ENCODE assay signal across 27 cellular contexts in the genomic region with DNA sequence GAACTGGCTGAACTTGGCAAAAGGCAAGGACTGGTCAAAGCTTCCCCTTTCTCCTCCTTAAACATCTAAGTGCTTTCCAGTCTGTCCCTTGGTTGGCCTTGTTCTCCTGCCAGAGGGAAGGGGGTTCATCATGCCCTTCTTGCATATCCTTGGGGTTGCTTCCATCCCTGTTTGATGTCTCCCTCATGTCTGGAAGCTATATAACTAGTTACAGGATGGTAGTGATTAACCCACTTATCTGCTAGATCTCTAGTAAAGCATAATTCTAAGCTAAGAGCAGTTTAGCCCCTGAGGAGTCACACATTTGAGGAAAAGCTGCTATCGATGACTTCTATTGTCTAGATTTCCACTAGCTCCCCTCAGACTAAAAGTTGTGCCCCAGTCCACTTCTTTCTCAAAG. TPM values are rescaled to one million over a fixed set of nuclear protein-coding genes. Genes with fewer than 3 reads are reported as not detected.
"Had no signal": no experiment of that assay in that cellular context is flagged by ENCODE, and none has a peak within 500 bp of the region (broad histone marks: within the 10 kb centered on the region; RNA-seq: fewer than 3 reads in every experiment).

No MANE protein-coding gene starts in this region.

- H3K79me2 ChIP-seq: hepatocyte had no signal

- H3K4me1 Mint-ChIP-seq: activated naive CD4-positive, alpha-beta T cell treated with anti-CD3 and anti-CD28 coated beads, Interleukin-2, amount 10 ng/mL, durations not matched to agents 7 days and 5 days; T-cell had no signal

- H3K36me3 Mint-ChIP-seq: activated naive CD4-positive, alpha-beta T cell treated with anti-CD3 and anti-CD28 coated beads, Interleukin-2, amount 10 ng/mL, durations not matched to agents 7 days and 5 days; T-cell had no signal

- H3K27ac Mint-ChIP-seq: activated naive CD4-positive, alpha-beta T cell treated with anti-CD3 and anti-CD28 coated beads, Interleukin-2, amount 10 ng/mL, durations not matched to agents 7 days and 5 days; activated T-cell treated with anti-CD3 and anti-CD28 coated beads, Interleukin-2, amount 50 U/mL, for 72 hours; naive B cell; T-cell had no signal

- H2AFZ ChIP-seq: hepatocyte had no signal

- H3K4me1 ChIP-seq: left lung, prostate gland, thyroid gland had no signal

- H3K9me3 ChIP-seq: left lung, prostate gland, right atrium auricular region, spleen, thyroid gland had no signal

- H3K9me3 Mint-ChIP-seq: activated naive CD4-positive, alpha-beta T cell treated with anti-CD3 and anti-CD28 coated beads, Interleukin-2, amount 10 ng/mL, durations not matched to agents 7 days and 5 days; activated T-cell treated with anti-CD3 and anti-CD28 coated beads, Interleukin-2, amount 50 U/mL, for 72 hours; neural crest cell; T-cell had no signal

- H3K4me3 Mint-ChIP-seq: activated naive CD4-positive, alpha-beta T cell treated with anti-CD3 and anti-CD28 coated beads, Interleukin-2, amount 10 ng/mL, durations not matched to agents 7 days and 5 days; activated T-cell treated with anti-CD3 and anti-CD28 coated beads, Interleukin-2, amount 50 U/mL, for 72 hours; naive B cell; neural crest cell; T-cell had no signal

- H3K27ac ChIP-seq: epithelial cell of prostate, hepatocyte, left lung, prostate gland, right atrium auricular region, spleen, thyroid gland had no signal

- H3K4me2 ChIP-seq: hepatocyte had no signal

- H3K27me3 ChIP-seq: hepatocyte, left lung, right atrium auricular region, thyroid gland had no signal

- H3K36me3 ChIP-seq: prostate gland had no signal

- DNase-seq: activated effector memory CD4-positive, alpha-beta T cell treated with anti-CD3 and anti-CD28 coated beads, Interleukin-2, amount 50 U/mL, for 16 hours; activated naive CD4-positive, alpha-beta T cell treated with anti-CD3 and anti-CD28 coated beads, Interleukin-2, amount 10 ng/mL, durations not matched to agents 7 days and 5 days; activated T-cell treated with anti-CD3 and anti-CD28 coated beads, Interleukin-2, amount 50 U/mL, for 72 hours; amygdala; kidney glomerular epithelial cell; left lung; naive B cell; spleen; stimulated activated CD4-positive, alpha-beta T cell treated with anti-CD3 and anti-CD28 coated beads, Interleukin-4, amount 100 ng/mL, for 1 hour; stimulated activated naive CD4-positive, alpha-beta T cell; substantia nigra; T-cell; thyroid gland had no signal

- H3K4me3 ChIP-seq: hepatocyte, left lung, lung, prostate gland, right atrium auricular region, spleen, thyroid gland had no signal

RNA-seq across cellular contexts. Expression of a gene that starts 22.9 kb away (rescaled TPM):
- total RNA-seq: activated T-cell treated with anti-CD3 and anti-CD28 coated beads, Interleukin-2, amount 50 U/mL, for 72 hours; bronchial epithelial cell; chondrocyte; fibroblast of villous mesenchyme; glomerular endothelial cell; hepatocyte; left lung; lung; mesenteric fat pad; mucosa of gallbladder; neural crest cell; omental fat pad; prostate gland; spleen; T-cell; thyroid gland; ureter had no signal
